14 cellular contexts compared by ENCODE assay signal in genomic region chr14:104240426-104241157, GRCh38.
A peak's percentile ranks its signal among the peaks of the same experiment; 100 is the strongest.
DNase-seq lines count a peak whose midpoint lies in the region; ATAC-seq, FAIRE-seq and TF ChIP-seq lines count a peak whose summit lies in the region.
"Had no signal": no experiment of that assay in that cellular context is flagged by ENCODE, and none has a peak within 500 bp of the region (broad histone marks: within the 10 kb centered on the region; RNA-seq: fewer than 3 reads in every experiment).

No MANE protein-coding gene starts in this region.

- TF ChIP-seq CTCF in WTC11 (IDR thresholded peaks at IDR 0.05) (no peak), upper lobe of right lung (IDR thresholded peaks at IDR 0.05) (no peak)

- H3K4me1 Mint-ChIP-seq in WTC11: peaks cover 7% of the 10 kb centered on the region

- H3K27ac ChIP-seq in small intestine (ENCODE audit: low read depth in 1 of 2, low read length in 1 of 2) (no peak overlapping the region), upper lobe of right lung (no peak overlapping the region)
- H3K27ac ChIP-seq: 22Rv1, HL-60, left ventricle myocardium inferior, thyroid gland had no signal

- FAIRE-seq in small intestine (lab: Jason Lieb, UNC): no peak

- CTCF ChIA-PET in WTC11 (lab: Charles Lee): interaction anchor here (0.6 to 1.4 kb wide), 2 partner anchors 33 to 35 kb away, joined by 3 read pairs; no protein-coding TSS in a partner anchor

- H3K4me3 ChIP-seq in small intestine (ENCODE audit: low read depth in 1 of 2, low read length in 2 of 2) (no peak overlapping the region), upper lobe of right lung (no peak overlapping the region)
- H3K4me3 ChIP-seq: left ventricle myocardium inferior, thyroid gland had no signal

- H3K9me3 Mint-ChIP-seq in WTC11: peaks cover 16% of the 10 kb centered on the region

- no peak overlapping the region for H3K4me3 Mint-ChIP-seq in WTC11

- H3K4me1 ChIP-seq in small intestine (ENCODE audit: control insufficient read depth in 2 of 2, insufficient read depth in 1 of 2, low read depth in 1 of 2, low read length in 1 of 2) (no peaks in the 10 kb centered on the region), upper lobe of right lung (no peaks in the 10 kb centered on the region)
- H3K4me1 ChIP-seq: Caco-2, left ventricle myocardium inferior, thyroid gland had no signal

- H3K27me3 Mint-ChIP-seq in WTC11 (ENCODE audit: low read depth): peaks cover 6% of the 10 kb centered on the region; the same call in 1 of the 2 replicates

- H3K36me3 ChIP-seq in small intestine (ENCODE audit: control insufficient read depth in 2 of 2, insufficient read depth in 2 of 2, low read length in 2 of 2) (no peaks in the 10 kb centered on the region), upper lobe of right lung (no peaks in the 10 kb centered on the region)
- H3K36me3 ChIP-seq: thyroid gland had no signal

- H3K27me3 ChIP-seq in small intestine (ENCODE audit: control insufficient read depth in 2 of 2, insufficient read depth in 2 of 2, low read length in 2 of 2): no peaks in the 10 kb centered on the region
- no peaks in the 10 kb centered on the region for H3K27me3 ChIP-seq in upper lobe of right lung
- H3K27me3 ChIP-seq: thyroid gland had no signal

- no peak overlapping the region for H3K27ac Mint-ChIP-seq in WTC11

- H3K9me3 ChIP-seq in small intestine (ENCODE audit: control insufficient read depth, low read depth) (no peaks in the 10 kb centered on the region), upper lobe of right lung (peaks cover 2% of the 10 kb centered on the region)
- H3K9me3 ChIP-seq: thyroid gland had no signal

- intact Hi-C loops in upper lobe of right lung (cut with DNase I): no loop called here

- peaks cover 18% of the 10 kb centered on the region for H3K36me3 Mint-ChIP-seq in WTC11

- ATAC-seq in WTC11: peak; percentile 65
- no peak for ATAC-seq in upper lobe of right lung

- WGBS in small intestine, 3 donors: 38 to 63% (median 40%) methylated on average over 12 of the region's 12 CpGs

- DNase-seq in NCI-H187 (lab: John Stamatoyannopoulos, UW): peak; percentile 23 to 53
- DNase-seq in NCI-H187 treated with DMSO at 0.1 percent for 48 hours (lab: John Stamatoyannopoulos, UW): no peak
- DNase-seq in NCI-H2107 treated with DMSO at 0.1 percent for 48 hours (lab: John Stamatoyannopoulos, UW; ENCODE audit: unreplicated experiment): peak; percentile 69
- DNase-seq in WTC11 (ENCODE audit: low spot score): no peak
- DNase-seq in small intestine: peak; percentile 50
- DNase-seq in NCI-H146 (lab: John Stamatoyannopoulos, UW): no peak
- no peak for DNase-seq in upper lobe of right lung
- no peak for DNase-seq in NCI-H82 (lab: John Stamatoyannopoulos, UW)
- DNase-seq: activated CD4-positive, CD25-positive, alpha-beta regulatory T cell; left ventricle myocardium inferior; thyroid gland had no signal

- POLR2A ChIA-PET in WTC11 (lab: Charles Lee): no interaction called here

TF ChIP-seq in WTC11, 78 proteins besides CTCF, POLR2A, EP300 and RAD21:
- TF ChIP-seq NR1H2 (CRISPR knock-in tag; IDR thresholded peaks at IDR 0.05) (no peak), E2F1 (CRISPR knock-in tag; IDR thresholded peaks at IDR 0.05) (no peak), ZNF425 (CRISPR knock-in tag; conservative IDR thresholded peaks at IDR 0.05) (no peak), ATF2 (CRISPR knock-in tag; IDR thresholded peaks at IDR 0.05; ENCODE audit: borderline replicate concordance, low read depth) (no peak), ZNF263 (CRISPR knock-in tag; IDR thresholded peaks at IDR 0.05; ENCODE audit: low read depth) (no peak), ZNF121 (CRISPR knock-in tag; IDR thresholded peaks at IDR 0.05) (no peak), ERG (CRISPR knock-in tag; IDR thresholded peaks at IDR 0.05) (no peak), USF1 (CRISPR knock-in tag; IDR thresholded peaks at IDR 0.05) (no peak), TEAD4 (CRISPR knock-in tag; IDR thresholded peaks at IDR 0.05) (no peak), ETV6 (CRISPR knock-in tag; IDR thresholded peaks at IDR 0.05) (no peak), ELF4 (CRISPR knock-in tag; IDR thresholded peaks at IDR 0.05; ENCODE audit: low read depth) (no peak)

Comparison
In these comparisons a context has a peak if more than half of its experiments do, and no peak if none do; other contexts are left out.
1. DNase-seq: peak in NCI-H187 (2 of 2), NCI-H2107 treated with DMSO at 0.1 percent for 48 hours (single experiment) and small intestine (single experiment); none in NCI-H187 treated with DMSO at 0.1 percent for 48 hours (single experiment), WTC11 (single experiment), NCI-H146 (single experiment), upper lobe of right lung (single experiment) and NCI-H82 (single experiment).